ENCODE assay signal across 25 cellular contexts in genomic region chr6:80988892-80989291, GRCh38.
DNase-seq lines count a peak whose midpoint lies in the region; ATAC-seq, FAIRE-seq and TF ChIP-seq lines count a peak whose summit lies in the region.
"Had no signal": no experiment of that assay in that cellular context is flagged by ENCODE, and none has a peak within 500 bp of the region (broad histone marks: within the 10 kb centered on the region; RNA-seq: fewer than 3 reads in every experiment).

No MANE protein-coding gene starts in this region.

- peak overlapping the region; percentile 45 for H2AFZ ChIP-seq in neuronal stem cell (ENCODE audit: low read length)

- H2BK15ac ChIP-seq in neuronal stem cell (ENCODE audit: low read length): no peak overlapping the region

- TF ChIP-seq CTCF in fibroblast of mammary gland (conservative IDR thresholded peaks at IDR 0.05; ENCODE audit: control insufficient read depth, insufficient read depth, low read depth, low read length) (no peak), psoas muscle (IDR thresholded peaks at IDR 0.05) (no peak)

- H3K27ac ChIP-seq in neuronal stem cell (replicated peaks; ENCODE audit: low read length) (no peak overlapping the region), psoas muscle (no peak overlapping the region)
- H3K27ac ChIP-seq: A549, BLaER1, HL-60, Peyer's patch had no signal

- ATAC-seq in HG02798 (IDR thresholded peaks at IDR 0.05; ENCODE audit: poor library complexity, unreplicated experiment) (no peak), GM18520 (IDR thresholded peaks at IDR 0.05; ENCODE audit: unreplicated experiment) (no peak), psoas muscle (no peak)
- ATAC-seq: A549, HepG2, K562 had no signal

- H3K36me3 ChIP-seq in neuronal stem cell (replicated peaks in 1 of 2; ENCODE audit: control insufficient read depth in 2 of 2, insufficient read depth in 2 of 2, low read length in 2 of 2) (no peaks in the 10 kb centered on the region), psoas muscle (ENCODE audit: insufficient read depth in 1 of 2, low read depth in 1 of 2) (no peaks in the 10 kb centered on the region)
- H3K36me3 ChIP-seq: BLaER1, MG63, Peyer's patch had no signal

- no CpG with 5 or more reads among the region's 3 CpGs for WGBS in neuronal stem cell (ENCODE audit: extremely low coverage in 2 of 2, insufficient read length in 2 of 2, insufficient replicate concordance in 1 of 2), 2 donors
- WGBS in psoas muscle, 3 donors: 72 to 81% (median 75%) methylated on average over 3 of the region's 3 CpGs

- no peak overlapping the region for H4K8ac ChIP-seq in neuronal stem cell (ENCODE audit: low read depth, low read length)

- intact Hi-C loops in psoas muscle (cut with DNase I): no loop called here

- H3K4me3 ChIP-seq in fibroblast of mammary gland (ENCODE audit: control insufficient read depth, low read depth, low read length): no peak overlapping the region
- no peak overlapping the region for H3K4me3 ChIP-seq in neuronal stem cell (ENCODE audit: low read length in 2 of 2)
- H3K4me3 ChIP-seq in psoas muscle: no peak overlapping the region
- H3K4me3 ChIP-seq: A549, BLaER1, K562, MG63, Peyer's patch had no signal

- H3K14ac ChIP-seq in neuronal stem cell (ENCODE audit: low read length): no peak overlapping the region

- no peak overlapping the region for H2BK12ac ChIP-seq in neuronal stem cell (ENCODE audit: low read length)

- DNase-seq in NCI-H82 treated with DMSO at 0.1 percent for 48 hours (lab: John Stamatoyannopoulos, UW; ENCODE audit: unreplicated experiment): peak; percentile 27
- DNase-seq in fibroblast of mammary gland (ENCODE audit: low read depth): peak; percentile 16
- no peak for DNase-seq in neuronal stem cell (ENCODE audit: low spot score)
- DNase-seq in psoas muscle: no peak
- DNase-seq: CD4-positive, alpha-beta T cell; COR-L47; DMS 273 treated with DMSO at 0.1 percent for 48 hours; DND-41; MG63; NCI-H1417; NCI-H1694 treated with DMSO at 0.1 percent for 48 hours; NCI-H2107; NCI-H2227 treated with DMSO at 0.1 percent for 48 hours; NCI-H510A; NCI-H748 treated with DMSO at 0.1 percent for 48 hours; Peyer's patch had no signal

- no peak overlapping the region for H3K4me2 ChIP-seq in neuronal stem cell (ENCODE audit: insufficient read depth, low read length, poor library complexity, severe bottlenecking)
- H3K4me2 ChIP-seq: A549, BLaER1 had no signal

- peak; percentile 6 for FAIRE-seq in G401.6 (lab: Jason Lieb, UNC)
- FAIRE-seq: A549, H54, HepG2, K562 had no signal

- no peak overlapping the region for H2AK5ac ChIP-seq in neuronal stem cell (ENCODE audit: low read depth, low read length)

- H3K23ac ChIP-seq in neuronal stem cell (ENCODE audit: low read depth, low read length, poor library complexity): no peak overlapping the region

- H4K91ac ChIP-seq in neuronal stem cell (ENCODE audit: low read depth, low read length, poor library complexity): no peak overlapping the region

- no peaks in the 10 kb centered on the region for H3K27me3 ChIP-seq in neuronal stem cell (ENCODE audit: control insufficient read depth in 3 of 3, insufficient read depth in 3 of 3, low read depth in 1 of 3, low read length in 3 of 3)
- no peaks in the 10 kb centered on the region for H3K27me3 ChIP-seq in psoas muscle (ENCODE audit: insufficient read depth in 3 of 3, low read length in 2 of 3)
- H3K27me3 ChIP-seq: BLaER1, MG63, Peyer's patch had no signal

- no peak overlapping the region for H2BK5ac ChIP-seq in neuronal stem cell (ENCODE audit: low read length)

- H3K9me3 ChIP-seq in neuronal stem cell (replicated peaks in 1 of 2; ENCODE audit: control insufficient read depth in 2 of 2, insufficient read depth in 1 of 2, low read depth in 1 of 2, low read length in 2 of 2): no peaks in the 10 kb centered on the region
- peaks cover 4% of the 10 kb centered on the region for H3K9me3 ChIP-seq in psoas muscle
- H3K9me3 ChIP-seq: A549, BLaER1, MG63 had no signal

- no peak overlapping the region for H3K9ac ChIP-seq in neuronal stem cell (ENCODE audit: low read depth, low read length, poor library complexity)
- H3K9ac ChIP-seq: BLaER1 had no signal

- no peak overlapping the region for H3K18ac ChIP-seq in neuronal stem cell (ENCODE audit: low read length)

- H3K79me1 ChIP-seq in neuronal stem cell (ENCODE audit: low read depth, low read length): no peaks in the 10 kb centered on the region

- H2BK120ac ChIP-seq in neuronal stem cell (ENCODE audit: low read depth, low read length): no peak overlapping the region

- no peak overlapping the region for H3K4ac ChIP-seq in neuronal stem cell (ENCODE audit: low read length)

- no peaks in the 10 kb centered on the region for H3K4me1 ChIP-seq in neuronal stem cell (ENCODE audit: control insufficient read depth in 2 of 2, insufficient read depth in 1 of 2, low read depth in 1 of 2, low read length in 2 of 2)
- no peaks in the 10 kb centered on the region for H3K4me1 ChIP-seq in psoas muscle
- H3K4me1 ChIP-seq: A549, BLaER1, Peyer's patch had no signal

Comparison
In these comparisons a context has a peak if more than half of its experiments do, and no peak if none do; other contexts are left out.
1. DNase-seq: peak in NCI-H82 treated with DMSO at 0.1 percent for 48 hours (single experiment) and fibroblast of mammary gland (single experiment); none in neuronal stem cell (single experiment) and psoas muscle (0 of 2).